Comparison of ENCODE assay signal across 10 cellular contexts in the genomic region with DNA sequence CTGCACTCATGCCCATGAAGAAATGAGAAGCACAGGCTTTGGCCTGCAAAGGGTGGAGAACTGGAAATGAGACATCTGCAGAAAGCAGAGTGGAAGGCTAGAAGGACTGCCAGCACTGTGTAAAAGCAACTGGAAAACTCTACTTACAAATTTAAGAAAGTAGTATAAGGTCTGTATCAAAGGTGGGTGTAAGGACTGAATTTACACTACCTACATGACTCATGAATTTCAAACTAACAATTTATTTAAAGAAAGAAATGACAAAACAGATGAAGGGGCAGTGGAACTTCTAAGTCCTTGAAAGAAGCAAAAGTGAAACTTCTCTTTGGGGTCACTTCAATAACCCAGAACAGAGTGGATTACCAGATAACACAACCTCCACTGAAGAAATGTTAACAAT.
DNase-seq lines count a peak whose midpoint lies in the region; ATAC-seq, FAIRE-seq and TF ChIP-seq lines count a peak whose summit lies in the region.
"Had no signal": no experiment of that assay in that cellular context is flagged by ENCODE, and none has a peak within 500 bp of the region (broad histone marks: within the 10 kb centered on the region; RNA-seq: fewer than 3 reads in every experiment).

No MANE protein-coding gene starts in this region.

- ATAC-seq in activated CD8-positive, alpha-beta memory T cell treated with anti-CD3 and anti-CD28 coated beads, Interleukin-2, amount 10 ng/mL, durations not matched to agents 7 days and 5 days = peak; percentile 75
- ATAC-seq in HG02610 (IDR thresholded peaks at IDR 0.05; ENCODE audit: unreplicated experiment) (peak; percentile 90), PC-3 (no peak)
- peak; percentile 56 to 63 for ATAC-seq in stimulated activated naive B cell treated with anti-CD40 and anti-IgM and Interleukin-4, amounts not matched to agents 10 μg/mL and 1 μg/mL and 100 μg/mL, for 72 hours (replicated peaks)
- ATAC-seq: Panc1 had no signal

- no peaks in the 10 kb centered on the region; the same call in 1 of the 2 replicates for H3K36me3 ChIP-seq in Loucy (ENCODE audit: insufficient read depth, low read length)
- no peaks in the 10 kb centered on the region for H3K36me3 ChIP-seq in PC-3 (ENCODE audit: low read depth, low read length)
- no peaks in the 10 kb centered on the region for H3K36me3 ChIP-seq in kidney (ENCODE audit: control insufficient read depth in 1 of 2, insufficient read depth in 2 of 2, low read length in 2 of 2)
- H3K36me3 ChIP-seq: prostate gland had no signal

- peaks cover 29% of the 10 kb centered on the region for H3K4me1 Mint-ChIP-seq in activated CD8-positive, alpha-beta memory T cell treated with anti-CD3 and anti-CD28 coated beads, Interleukin-2, amount 10 ng/mL, durations not matched to agents 7 days and 5 days
- H3K4me1 Mint-ChIP-seq in stimulated activated naive B cell treated with anti-CD40 and anti-IgM and Interleukin-4, amounts not matched to agents 10 μg/mL and 1 μg/mL and 100 μg/mL, for 72 hours = peaks cover 11 to 23% of the 10 kb centered on the region in 2 donors

- no peak for DNase-seq in activated CD8-positive, alpha-beta memory T cell treated with anti-CD3 and anti-CD28 coated beads, Interleukin-2, amount 10 ng/mL, durations not matched to agents 7 days and 5 days
- no peak for DNase-seq in activated CD8-positive, alpha-beta memory T cell treated with anti-CD3 and anti-CD28 coated beads, Interleukin-2, amount 50 U/mL, for 48 hours
- DNase-seq in stimulated activated naive B cell treated with anti-CD40 and anti-IgM and Interleukin-4, amounts not matched to agents 10 μg/mL and 1 μg/mL and 100 μg/mL, for 72 hours = no peak
- DNase-seq in PC-3 (no peak), NCI-H1105 treated with DMSO at 0.1 percent for 48 hours (lab: John Stamatoyannopoulos, UW) (no peak), kidney (no peak)

- H3K9ac ChIP-seq in Loucy (ENCODE audit: low read depth, low read length, poor library complexity, severe bottlenecking) = no peak overlapping the region
- no peak overlapping the region for H3K9ac ChIP-seq in PC-3 (ENCODE audit: low read length)
- no peak overlapping the region for H3K9ac ChIP-seq in kidney (ENCODE audit: low read length in 2 of 2)

- no peaks in the 10 kb centered on the region for H3K9me3 ChIP-seq in Loucy (ENCODE audit: insufficient read depth, low read depth, low read length)
- no peaks in the 10 kb centered on the region for H3K9me3 ChIP-seq in PC-3 (ENCODE audit: low read length)
- H3K9me3 ChIP-seq in kidney (ENCODE audit: control insufficient read depth in 1 of 2, low read length in 2 of 2) = peaks cover 0 to 5% of the 10 kb centered on the region in 2 donors
- H3K9me3 ChIP-seq: prostate gland had no signal

- no peak for FAIRE-seq in kidney (lab: Jason Lieb, UNC)

- H3K27ac Mint-ChIP-seq in activated CD8-positive, alpha-beta memory T cell treated with anti-CD3 and anti-CD28 coated beads, Interleukin-2, amount 10 ng/mL, durations not matched to agents 7 days and 5 days = peak overlapping the region; percentile 64
- H3K27ac Mint-ChIP-seq in stimulated activated naive B cell treated with anti-CD40 and anti-IgM and Interleukin-4, amounts not matched to agents 10 μg/mL and 1 μg/mL and 100 μg/mL, for 72 hours = peak overlapping the region; percentile 51

- H3K79me2 ChIP-seq in Loucy (ENCODE audit: insufficient read depth, low read length) (no peaks in the 10 kb centered on the region), PC-3 (ENCODE audit: low read length) (no peaks in the 10 kb centered on the region)

- CTCF ChIA-PET in activated CD8-positive, alpha-beta memory T cell treated with anti-CD3 and anti-CD28 coated beads, Interleukin-2, amount 10 ng/mL, durations not matched to agents 7 days and 5 days (lab: Charles Lee) = no interaction called here
- CTCF ChIA-PET in PC-3 (lab: Charles Lee) = no interaction called here

- no peaks in the 10 kb centered on the region for H3K9me2 ChIP-seq in Loucy (replicated peaks; ENCODE audit: low read depth, low read length)
- no peaks in the 10 kb centered on the region for H3K9me2 ChIP-seq in PC-3 (replicated peaks; ENCODE audit: low read length)

- no peak for TF ChIP-seq CTCF in Loucy (conservative IDR thresholded peaks at IDR 0.05; ENCODE audit: low read length)
- TF ChIP-seq CTCF in PC-3 (conservative IDR thresholded peaks at IDR 0.05; ENCODE audit: low read depth, low read length) = no peak
- no peak for TF ChIP-seq CTCF in kidney (IDR thresholded peaks at IDR 0.05; ENCODE audit: borderline replicate concordance, extremely low read depth, insufficient read depth)

- H4K20me1 ChIP-seq in Loucy (ENCODE audit: insufficient read depth, low read length, poor library complexity, severe bottlenecking) = peaks cover 11% of the 10 kb centered on the region
- H4K20me1 ChIP-seq in PC-3 (ENCODE audit: low read length) = no peaks in the 10 kb centered on the region

- no peak overlapping the region for H2AFZ ChIP-seq in Loucy (ENCODE audit: low read length)
- H2AFZ ChIP-seq in PC-3 (ENCODE audit: low read length) = no peak overlapping the region

- no peak overlapping the region for H3K27ac ChIP-seq in PC-3 (ENCODE audit: low read length)
- H3K27ac ChIP-seq in kidney (ENCODE audit: low read depth in 2 of 2, low read length in 2 of 2) = no peak overlapping the region
- H3K27ac ChIP-seq: prostate gland had no signal

- BruUV-seq in PC-3 (replicated peaks; lab: Mats Ljungman, UMichigan) = no TSS peak

- H3K4me2 ChIP-seq in Loucy (ENCODE audit: low read depth, low read length, poor library complexity, severe bottlenecking) (peak overlapping the region; percentile 16), PC-3 (ENCODE audit: low read length) (no peak overlapping the region)

- H3K27me3 ChIP-seq in Loucy (ENCODE audit: insufficient read depth, low read length, poor library complexity, severe bottlenecking) (peaks cover 26% of the 10 kb centered on the region), PC-3 (ENCODE audit: low read length) (no peaks in the 10 kb centered on the region)

- POLR2A ChIA-PET in PC-3 (lab: Charles Lee; ENCODE audit: unreplicated experiment) = no interaction called here

- H3K4me3 ChIP-seq in Loucy (ENCODE audit: low read length, poor library complexity, severe bottlenecking) (no peak overlapping the region), PC-3 (ENCODE audit: low read length) (no peak overlapping the region), kidney (ENCODE audit: low read length in 2 of 2) (no peak overlapping the region)
- H3K4me3 ChIP-seq: prostate gland had no signal

- peak overlapping the region; percentile 58 for H3K4me3 Mint-ChIP-seq in activated CD8-positive, alpha-beta memory T cell treated with anti-CD3 and anti-CD28 coated beads, Interleukin-2, amount 10 ng/mL, durations not matched to agents 7 days and 5 days
- peak overlapping the region; percentile 0 to 26 for H3K4me3 Mint-ChIP-seq in stimulated activated naive B cell treated with anti-CD40 and anti-IgM and Interleukin-4, amounts not matched to agents 10 μg/mL and 1 μg/mL and 100 μg/mL, for 72 hours

- no peaks in the 10 kb centered on the region for H3F3A ChIP-seq in Loucy (ENCODE audit: low read depth)
- H3F3A ChIP-seq in PC-3 (ENCODE audit: low read length, unreplicated experiment) = no peaks in the 10 kb centered on the region

- intact Hi-C loops in PC-3 (cut with micrococcal nuclease) = no loop called here
- intact Hi-C loops in kidney (cut with DNase I) = no loop called here

- no peaks in the 10 kb centered on the region for H3K27me3 Mint-ChIP-seq in activated CD8-positive, alpha-beta memory T cell treated with anti-CD3 and anti-CD28 coated beads, Interleukin-2, amount 10 ng/mL, durations not matched to agents 7 days and 5 days
- H3K27me3 Mint-ChIP-seq in stimulated activated naive B cell treated with anti-CD40 and anti-IgM and Interleukin-4, amounts not matched to agents 10 μg/mL and 1 μg/mL and 100 μg/mL, for 72 hours = no peaks in the 10 kb centered on the region

- no peaks in the 10 kb centered on the region for H3K4me1 ChIP-seq in Loucy (ENCODE audit: insufficient read depth, low read length, poor library complexity, severe bottlenecking)
- no peaks in the 10 kb centered on the region for H3K4me1 ChIP-seq in PC-3 (ENCODE audit: insufficient read depth, low read length)
- no peaks in the 10 kb centered on the region for H3K4me1 ChIP-seq in kidney (ENCODE audit: control insufficient read depth in 1 of 2, insufficient read depth in 1 of 2, low read depth in 1 of 2, low read length in 2 of 2)
- H3K4me1 ChIP-seq: prostate gland had no signal

- peaks cover 20% of the 10 kb centered on the region for H3K36me3 Mint-ChIP-seq in activated CD8-positive, alpha-beta memory T cell treated with anti-CD3 and anti-CD28 coated beads, Interleukin-2, amount 10 ng/mL, durations not matched to agents 7 days and 5 days
- H3K36me3 Mint-ChIP-seq in stimulated activated naive B cell treated with anti-CD40 and anti-IgM and Interleukin-4, amounts not matched to agents 10 μg/mL and 1 μg/mL and 100 μg/mL, for 72 hours = peaks cover 12 to 19% of the 10 kb centered on the region in 2 donors

- peaks cover 9% of the 10 kb centered on the region for H3K9me3 Mint-ChIP-seq in activated CD8-positive, alpha-beta memory T cell treated with anti-CD3 and anti-CD28 coated beads, Interleukin-2, amount 10 ng/mL, durations not matched to agents 7 days and 5 days (ENCODE audit: low read depth)
- H3K9me3 Mint-ChIP-seq in stimulated activated naive B cell treated with anti-CD40 and anti-IgM and Interleukin-4, amounts not matched to agents 10 μg/mL and 1 μg/mL and 100 μg/mL, for 72 hours = peaks cover 7 to 11% of the 10 kb centered on the region in 2 donors
